1 cellular context compared by ENCODE assay signal in the genomic region with DNA sequence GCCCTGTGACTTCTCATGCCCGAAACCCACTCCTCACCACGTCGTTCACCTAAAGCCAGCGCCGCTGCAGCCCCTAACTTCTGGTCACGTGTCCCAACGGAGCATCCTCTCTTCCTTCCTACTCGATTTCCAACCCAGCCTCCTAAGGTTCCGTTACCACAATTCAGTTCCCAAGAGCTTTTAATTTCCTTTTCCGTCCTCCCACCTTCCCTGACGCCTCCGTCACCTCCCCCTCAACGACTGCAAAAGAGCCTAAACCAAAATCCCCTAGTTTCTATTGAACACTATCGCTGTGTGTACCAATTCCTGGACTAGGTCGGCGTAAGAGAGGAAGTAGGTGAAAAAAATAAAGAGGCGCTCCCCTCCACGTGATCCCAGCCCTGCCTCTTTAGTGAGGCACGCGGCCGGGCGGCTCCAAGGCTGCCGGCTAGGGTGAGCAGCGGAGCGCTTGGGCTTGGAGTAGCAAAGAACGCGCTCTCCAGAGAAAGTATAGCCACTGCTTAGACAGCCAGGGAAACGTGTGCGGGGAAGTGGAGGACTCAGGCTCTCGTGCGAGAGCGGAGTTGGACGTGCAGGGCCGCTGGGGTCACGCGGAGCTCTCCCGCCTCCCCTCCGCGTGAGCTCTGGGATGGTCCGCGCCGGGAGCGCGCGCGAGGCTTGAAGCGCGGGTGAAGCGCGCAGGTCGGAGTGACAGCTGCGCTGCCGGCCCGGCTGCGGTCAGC.
TF ChIP-seq lines count a peak whose summit lies in the region.

A gene (plus strand): TSS at position 685 of the 722 bp plus-strand sequence.
A gene (minus strand): TSS at position 82 of the 722 bp plus-strand sequence. CDS start 1,189 bp downstream, outside the sequence.

TF ChIP-seq in HepG2, 621 proteins besides CTCF, POLR2A, EP300 and RAD21 (continued from another document and continues in another):
- TF ChIP-seq, protein P1, sequence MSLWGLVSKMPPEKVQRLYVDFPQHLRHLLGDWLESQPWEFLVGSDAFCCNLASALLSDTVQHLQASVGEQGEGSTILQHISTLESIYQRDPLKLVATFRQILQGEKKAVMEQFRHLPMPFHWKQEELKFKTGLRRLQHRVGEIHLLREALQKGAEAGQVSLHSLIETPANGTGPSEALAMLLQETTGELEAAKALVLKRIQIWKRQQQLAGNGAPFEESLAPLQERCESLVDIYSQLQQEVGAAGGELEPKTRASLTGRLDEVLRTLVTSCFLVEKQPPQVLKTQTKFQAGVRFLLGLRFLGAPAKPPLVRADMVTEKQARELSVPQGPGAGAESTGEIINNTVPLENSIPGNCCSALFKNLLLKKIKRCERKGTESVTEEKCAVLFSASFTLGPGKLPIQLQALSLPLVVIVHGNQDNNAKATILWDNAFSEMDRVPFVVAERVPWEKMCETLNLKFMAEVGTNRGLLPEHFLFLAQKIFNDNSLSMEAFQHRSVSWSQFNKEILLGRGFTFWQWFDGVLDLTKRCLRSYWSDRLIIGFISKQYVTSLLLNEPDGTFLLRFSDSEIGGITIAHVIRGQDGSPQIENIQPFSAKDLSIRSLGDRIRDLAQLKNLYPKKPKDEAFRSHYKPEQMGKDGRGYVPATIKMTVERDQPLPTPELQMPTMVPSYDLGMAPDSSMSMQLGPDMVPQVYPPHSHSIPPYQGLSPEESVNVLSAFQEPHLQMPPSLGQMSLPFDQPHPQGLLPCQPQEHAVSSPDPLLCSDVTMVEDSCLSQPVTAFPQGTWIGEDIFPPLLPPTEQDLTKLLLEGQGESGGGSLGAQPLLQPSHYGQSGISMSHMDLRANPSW (CRISPR knock-in tag; IDR thresholded peaks at IDR 0.05; ENCODE audit: borderline replicate concordance) = peak; percentile 75; the same call in 1 of the 2 replicates
- TF ChIP-seq BCL6 (CRISPR knock-in tag; IDR thresholded peaks at IDR 0.05) (peak; percentile 31; the same call in 1 of the 2 replicates), HCFC1 (IDR thresholded peaks at IDR 0.05; ENCODE audit: low read depth, low read length) (peak; percentile 68), ZC3H13 (CRISPR knock-in tag; IDR thresholded peaks at IDR 0.05) (0 out of 2 replicates have a peak, but pooled peaks have one; percentile 11), SOX6 (IDR thresholded peaks at IDR 0.05) (no peak), SOX6 (CRISPR knock-in tag; IDR thresholded peaks at IDR 0.05) (peak; percentile 73), ZNF230 (CRISPR knock-in tag; IDR thresholded peaks at IDR 0.05) (peak; percentile 69; the same call in 1 of the 2 replicates), KMT2A (CRISPR knock-in tag; IDR thresholded peaks at IDR 0.05) (peak; percentile 94), ZNF782 (CRISPR knock-in tag; IDR thresholded peaks at IDR 0.05; ENCODE audit: borderline replicate concordance) (peak; percentile 9; the same call in 1 of the 2 replicates), ZNF460 (CRISPR knock-in tag; IDR thresholded peaks at IDR 0.05; ENCODE audit: borderline replicate concordance) (no peak; the same call in 1 of the 2 replicates), PAWR (CRISPR knock-in tag; IDR thresholded peaks at IDR 0.05; ENCODE audit: borderline replicate concordance) (0 out of 2 replicates have a peak, but pooled peaks have one; percentile 41), HNRNPLL (IDR thresholded peaks at IDR 0.05; ENCODE audit: low read depth, low read length, poor library complexity, severe bottlenecking) (peak; percentile 85), ZNF891 (CRISPR knock-in tag; IDR thresholded peaks at IDR 0.05) (peak; percentile 73), ZFYVE20 (CRISPR knock-in tag; IDR thresholded peaks at IDR 0.05; ENCODE audit: borderline replicate concordance, low read depth) (0 out of 2 replicates have a peak, but pooled peaks have one; percentile 47), KDM2A (CRISPR knock-in tag; IDR thresholded peaks at IDR 0.05; ENCODE audit: borderline replicate concordance, low read depth) (peak; percentile 65), SRSF4 (IDR thresholded peaks at IDR 0.05; ENCODE audit: low read depth, low read length, poor library complexity, severe bottlenecking) (no peak), DMAP1 (CRISPR knock-in tag; IDR thresholded peaks at IDR 0.05) (peak; percentile 96)
- TF ChIP-seq, protein P2, sequence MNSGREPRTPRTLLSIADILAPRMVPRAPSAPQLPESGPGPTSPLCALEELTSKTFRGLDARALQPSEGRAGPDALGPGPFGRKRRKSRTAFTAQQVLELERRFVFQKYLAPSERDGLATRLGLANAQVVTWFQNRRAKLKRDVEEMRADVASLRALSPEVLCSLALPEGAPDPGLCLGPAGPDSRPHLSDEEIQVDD (CRISPR knock-in tag; IDR thresholded peaks at IDR 0.05; ENCODE audit: borderline replicate concordance) = no peak; the same call in 1 of the 2 replicates
- TF ChIP-seq, protein P3, sequence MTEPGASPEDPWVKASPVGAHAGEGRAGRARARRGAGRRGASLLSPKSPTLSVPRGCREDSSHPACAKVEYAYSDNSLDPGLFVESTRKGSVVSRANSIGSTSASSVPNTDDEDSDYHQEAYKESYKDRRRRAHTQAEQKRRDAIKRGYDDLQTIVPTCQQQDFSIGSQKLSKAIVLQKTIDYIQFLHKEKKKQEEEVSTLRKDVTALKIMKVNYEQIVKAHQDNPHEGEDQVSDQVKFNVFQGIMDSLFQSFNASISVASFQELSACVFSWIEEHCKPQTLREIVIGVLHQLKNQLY (CRISPR knock-in tag; IDR thresholded peaks at IDR 0.05) = peak; percentile 58
- TF ChIP-seq, protein P4, sequence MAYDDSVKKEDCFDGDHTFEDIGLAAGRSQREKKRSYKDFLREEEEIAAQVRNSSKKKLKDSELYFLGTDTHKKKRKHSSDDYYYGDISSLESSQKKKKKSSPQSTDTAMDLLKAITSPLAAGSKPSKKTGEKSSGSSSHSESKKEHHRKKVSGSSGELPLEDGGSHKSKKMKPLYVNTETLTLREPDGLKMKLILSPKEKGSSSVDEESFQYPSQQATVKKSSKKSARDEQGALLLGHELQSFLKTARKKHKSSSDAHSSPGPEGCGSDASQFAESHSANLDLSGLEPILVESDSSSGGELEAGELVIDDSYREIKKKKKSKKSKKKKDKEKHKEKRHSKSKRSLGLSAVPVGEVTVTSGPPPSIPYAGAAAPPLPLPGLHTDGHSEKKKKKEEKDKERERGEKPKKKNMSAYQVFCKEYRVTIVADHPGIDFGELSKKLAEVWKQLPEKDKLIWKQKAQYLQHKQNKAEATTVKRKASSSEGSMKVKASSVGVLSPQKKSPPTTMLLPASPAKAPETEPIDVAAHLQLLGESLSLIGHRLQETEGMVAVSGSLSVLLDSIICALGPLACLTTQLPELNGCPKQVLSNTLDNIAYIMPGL (CRISPR knock-in tag; IDR thresholded peaks at IDR 0.05; ENCODE audit: borderline replicate concordance in 1 of 2, low read depth in 1 of 2) = peak in 1 of 2 experiments; percentile 85; a peak in 3 of 4 replicates
- TF ChIP-seq, protein P5, sequence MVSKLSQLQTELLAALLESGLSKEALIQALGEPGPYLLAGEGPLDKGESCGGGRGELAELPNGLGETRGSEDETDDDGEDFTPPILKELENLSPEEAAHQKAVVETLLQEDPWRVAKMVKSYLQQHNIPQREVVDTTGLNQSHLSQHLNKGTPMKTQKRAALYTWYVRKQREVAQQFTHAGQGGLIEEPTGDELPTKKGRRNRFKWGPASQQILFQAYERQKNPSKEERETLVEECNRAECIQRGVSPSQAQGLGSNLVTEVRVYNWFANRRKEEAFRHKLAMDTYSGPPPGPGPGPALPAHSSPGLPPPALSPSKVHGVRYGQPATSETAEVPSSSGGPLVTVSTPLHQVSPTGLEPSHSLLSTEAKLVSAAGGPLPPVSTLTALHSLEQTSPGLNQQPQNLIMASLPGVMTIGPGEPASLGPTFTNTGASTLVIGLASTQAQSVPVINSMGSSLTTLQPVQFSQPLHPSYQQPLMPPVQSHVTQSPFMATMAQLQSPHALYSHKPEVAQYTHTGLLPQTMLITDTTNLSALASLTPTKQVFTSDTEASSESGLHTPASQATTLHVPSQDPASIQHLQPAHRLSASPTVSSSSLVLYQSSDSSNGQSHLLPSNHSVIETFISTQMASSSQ (IDR thresholded peaks at IDR 0.05; ENCODE audit: low read depth) = no peak
- TF ChIP-seq, protein P5 (CRISPR knock-in tag; IDR thresholded peaks at IDR 0.05; ENCODE audit: borderline replicate concordance) = peak; percentile 32; the same call in 1 of the 2 replicates
- TF ChIP-seq, protein P6, sequence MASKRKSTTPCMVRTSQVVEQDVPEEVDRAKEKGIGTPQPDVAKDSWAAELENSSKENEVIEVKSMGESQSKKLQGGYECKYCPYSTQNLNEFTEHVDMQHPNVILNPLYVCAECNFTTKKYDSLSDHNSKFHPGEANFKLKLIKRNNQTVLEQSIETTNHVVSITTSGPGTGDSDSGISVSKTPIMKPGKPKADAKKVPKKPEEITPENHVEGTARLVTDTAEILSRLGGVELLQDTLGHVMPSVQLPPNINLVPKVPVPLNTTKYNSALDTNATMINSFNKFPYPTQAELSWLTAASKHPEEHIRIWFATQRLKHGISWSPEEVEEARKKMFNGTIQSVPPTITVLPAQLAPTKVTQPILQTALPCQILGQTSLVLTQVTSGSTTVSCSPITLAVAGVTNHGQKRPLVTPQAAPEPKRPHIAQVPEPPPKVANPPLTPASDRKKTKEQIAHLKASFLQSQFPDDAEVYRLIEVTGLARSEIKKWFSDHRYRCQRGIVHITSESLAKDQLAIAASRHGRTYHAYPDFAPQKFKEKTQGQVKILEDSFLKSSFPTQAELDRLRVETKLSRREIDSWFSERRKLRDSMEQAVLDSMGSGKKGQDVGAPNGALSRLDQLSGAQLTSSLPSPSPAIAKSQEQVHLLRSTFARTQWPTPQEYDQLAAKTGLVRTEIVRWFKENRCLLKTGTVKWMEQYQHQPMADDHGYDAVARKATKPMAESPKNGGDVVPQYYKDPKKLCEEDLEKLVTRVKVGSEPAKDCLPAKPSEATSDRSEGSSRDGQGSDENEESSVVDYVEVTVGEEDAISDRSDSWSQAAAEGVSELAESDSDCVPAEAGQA (IDR thresholded peaks at IDR 0.05; ENCODE audit: low read depth) = no peak; the same call in 1 of the 2 replicates
- TF ChIP-seq, protein P6 (CRISPR knock-in tag; IDR thresholded peaks at IDR 0.05; ENCODE audit: borderline replicate concordance) = no peak
- TF ChIP-seq, protein P7, sequence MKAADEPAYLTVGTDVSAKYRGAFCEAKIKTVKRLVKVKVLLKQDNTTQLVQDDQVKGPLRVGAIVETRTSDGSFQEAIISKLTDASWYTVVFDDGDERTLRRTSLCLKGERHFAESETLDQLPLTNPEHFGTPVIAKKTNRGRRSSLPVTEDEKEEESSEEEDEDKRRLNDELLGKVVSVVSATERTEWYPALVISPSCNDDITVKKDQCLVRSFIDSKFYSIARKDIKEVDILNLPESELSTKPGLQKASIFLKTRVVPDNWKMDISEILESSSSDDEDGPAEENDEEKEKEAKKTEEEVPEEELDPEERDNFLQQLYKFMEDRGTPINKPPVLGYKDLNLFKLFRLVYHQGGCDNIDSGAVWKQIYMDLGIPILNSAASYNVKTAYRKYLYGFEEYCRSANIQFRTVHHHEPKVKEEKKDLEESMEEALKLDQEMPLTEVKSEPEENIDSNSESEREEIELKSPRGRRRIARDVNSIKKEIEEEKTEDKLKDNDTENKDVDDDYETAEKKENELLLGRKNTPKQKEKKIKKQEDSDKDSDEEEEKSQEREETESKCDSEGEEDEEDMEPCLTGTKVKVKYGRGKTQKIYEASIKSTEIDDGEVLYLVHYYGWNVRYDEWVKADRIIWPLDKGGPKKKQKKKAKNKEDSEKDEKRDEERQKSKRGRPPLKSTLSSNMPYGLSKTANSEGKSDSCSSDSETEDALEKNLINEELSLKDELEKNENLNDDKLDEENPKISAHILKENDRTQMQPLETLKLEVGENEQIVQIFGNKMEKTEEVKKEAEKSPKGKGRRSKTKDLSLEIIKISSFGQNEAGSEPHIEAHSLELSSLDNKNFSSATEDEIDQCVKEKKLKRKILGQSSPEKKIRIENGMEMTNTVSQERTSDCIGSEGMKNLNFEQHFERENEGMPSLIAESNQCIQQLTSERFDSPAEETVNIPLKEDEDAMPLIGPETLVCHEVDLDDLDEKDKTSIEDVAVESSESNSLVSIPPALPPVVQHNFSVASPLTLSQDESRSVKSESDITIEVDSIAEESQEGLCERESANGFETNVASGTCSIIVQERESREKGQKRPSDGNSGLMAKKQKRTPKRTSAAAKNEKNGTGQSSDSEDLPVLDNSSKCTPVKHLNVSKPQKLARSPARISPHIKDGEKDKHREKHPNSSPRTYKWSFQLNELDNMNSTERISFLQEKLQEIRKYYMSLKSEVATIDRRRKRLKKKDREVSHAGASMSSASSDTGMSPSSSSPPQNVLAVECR (CRISPR knock-in tag; IDR thresholded peaks at IDR 0.05; ENCODE audit: borderline replicate concordance) = peak; percentile 100
- TF ChIP-seq, protein P8, sequence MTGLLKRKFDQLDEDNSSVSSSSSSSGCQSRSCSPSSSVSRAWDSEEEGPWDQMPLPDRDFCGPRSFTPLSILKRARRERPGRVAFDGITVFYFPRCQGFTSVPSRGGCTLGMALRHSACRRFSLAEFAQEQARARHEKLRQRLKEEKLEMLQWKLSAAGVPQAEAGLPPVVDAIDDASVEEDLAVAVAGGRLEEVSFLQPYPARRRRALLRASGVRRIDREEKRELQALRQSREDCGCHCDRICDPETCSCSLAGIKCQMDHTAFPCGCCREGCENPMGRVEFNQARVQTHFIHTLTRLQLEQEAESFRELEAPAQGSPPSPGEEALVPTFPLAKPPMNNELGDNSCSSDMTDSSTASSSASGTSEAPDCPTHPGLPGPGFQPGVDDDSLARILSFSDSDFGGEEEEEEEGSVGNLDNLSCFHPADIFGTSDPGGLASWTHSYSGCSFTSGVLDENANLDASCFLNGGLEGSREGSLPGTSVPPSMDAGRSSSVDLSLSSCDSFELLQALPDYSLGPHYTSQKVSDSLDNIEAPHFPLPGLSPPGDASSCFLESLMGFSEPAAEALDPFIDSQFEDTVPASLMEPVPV (CRISPR knock-in tag; IDR thresholded peaks at IDR 0.05) = 0 out of 2 replicates have a peak, but pooled peaks have one; percentile 54
